In genomic region chr1:109866071-109866470, GRCh38 we compare ENCODE assay signal across 35 cellular contexts.
"Had no signal": no experiment of that assay in that cellular context is flagged by ENCODE, and none has a peak within 500 bp of the region (broad histone marks: within the 10 kb centered on the region; RNA-seq: fewer than 3 reads in every experiment).

No MANE protein-coding gene starts in this region.

- ATAC-seq: activated CD8-positive, alpha-beta T cell treated with anti-CD3 and anti-CD28 coated beads for 36 hours; activated naive CD8-positive, alpha-beta T cell treated with anti-CD3 and anti-CD28 coated beads, Interleukin-2, amount 50 U/mL, for 24 hours; activated T-cell treated with anti-CD3 and anti-CD28 coated beads, Interleukin-2, amount 50 U/mL, for 4 hours; T-cell had no signal

- FAIRE-seq: bronchial epithelial cell, TTC549 had no signal

- H3K27ac ChIP-seq: ascending aorta, cardiac muscle cell, VCaP had no signal

- H3K4me1 ChIP-seq: ascending aorta had no signal

- H3K9me3 ChIP-seq: ascending aorta had no signal

- H3K27ac Mint-ChIP-seq: activated B cell treated with CpG ODN at 0.5 μM for 24 hours; activated CD4-positive, alpha-beta memory T cell treated with anti-CD3 and anti-CD28 coated beads for 36 hours; activated CD4-positive, alpha-beta T cell treated with anti-CD3 and anti-CD28 coated beads, Interleukin-2, amount 10 ng/mL, durations not matched to agents 24 days and 14 days; activated CD8-positive, alpha-beta T cell treated with anti-CD3 and anti-CD28 coated beads for 36 hours; activated naive CD8-positive, alpha-beta T cell; activated naive CD8-positive, alpha-beta T cell treated with anti-CD3 and anti-CD28 coated beads, Interleukin-2, amount 10 ng/mL, durations not matched to agents 7 days and 5 days; activated naive CD8-positive, alpha-beta T cell treated with anti-CD3 and anti-CD28 coated beads, Interleukin-2, amount 50 U/mL, for 24 hours; activated T-cell treated with anti-CD3 and anti-CD28 coated beads, Interleukin-2, amount 50 U/mL, for 72 hours; activated T-helper 1 cell treated with anti-CD3 and anti-CD28 coated beads, Interleukin-12 subunit alpha, Interleukin-12 subunit beta, Interleukin-2, Interleukin-4 antibody, amounts not matched to agents 30 ng/mL and 10 ng/mL and 1 ng/mL, durations not matched to agents 14 hours and 24 hours and 36 hours; activated T-helper 2 cell treated with anti-CD3 and anti-CD28 coated beads, Interferon-gamma antibody, Interleukin-2, Interleukin-4, amounts not matched to agents 10 μg/mL and 5 μg/mL and 100 μg/mL, durations not matched to agents 14 hours and 24 hours and 36 hours; T-cell; T-helper 1 cell treated with Interleukin-12 subunit alpha and Interleukin-12 subunit beta and Interleukin-4 antibody, amounts not matched to agents 30 μg/mL and 1 μg/mL, for 36 hours; T-helper 2 cell treated with Interferon-gamma antibody and Interleukin-4, amounts not matched to agents 5 μg/mL and 100 μg/mL, for 36 hours had no signal

- H3K27me3 ChIP-seq: ascending aorta, cardiac muscle cell had no signal

- H3K36me3 ChIP-seq: ascending aorta, cardiac muscle cell had no signal

- H3K27me3 Mint-ChIP-seq: activated CD4-positive, alpha-beta T cell treated with anti-CD3 and anti-CD28 coated beads, Interleukin-2, amount 10 ng/mL, durations not matched to agents 24 days and 14 days; activated CD8-positive, alpha-beta T cell treated with anti-CD3 and anti-CD28 coated beads for 36 hours; activated naive CD8-positive, alpha-beta T cell; activated naive CD8-positive, alpha-beta T cell treated with anti-CD3 and anti-CD28 coated beads, Interleukin-2, amount 10 ng/mL, durations not matched to agents 7 days and 5 days; activated naive CD8-positive, alpha-beta T cell treated with anti-CD3 and anti-CD28 coated beads, Interleukin-2, amount 50 U/mL, for 24 hours; brain; central memory CD8-positive, alpha-beta T cell; T-cell had no signal

- DNase-seq: activated B cell treated with CpG ODN at 0.5 μM for 24 hours; activated CD4-positive, alpha-beta memory T cell treated with anti-CD3 and anti-CD28 coated beads for 36 hours; activated CD4-positive, alpha-beta T cell treated with anti-CD3 and anti-CD28 coated beads for 4 hours; activated CD4-positive, alpha-beta T cell treated with anti-CD3 and anti-CD28 coated beads, Interleukin-2, amount 10 ng/mL, durations not matched to agents 24 days and 14 days; activated CD4-positive, alpha-beta T cell treated with anti-CD3 and anti-CD28 coated beads, Interleukin-2, amount 50 U/mL, for 1 hour; activated CD4-positive, alpha-beta T cell treated with anti-CD3 and anti-CD28 coated beads, Interleukin-2, amount 50 U/mL, for 4 hours; activated CD4-positive, CD25-positive, alpha-beta regulatory T cell treated with anti-CD3 and anti-CD28 coated beads, Interleukin-2, amount 50 U/mL, for 72 hours; activated CD8-positive, alpha-beta memory T cell treated with anti-CD3 and anti-CD28 coated beads, Interleukin-2, amount 50 U/mL, for 4 hours; activated CD8-positive, alpha-beta T cell treated with anti-CD3 and anti-CD28 coated beads for 36 hours; activated effector memory CD4-positive, alpha-beta T cell treated with Interleukin-2 at 50 U/mL for 16 hours; activated gamma-delta T cell; activated naive CD4-positive, alpha-beta T cell treated with anti-CD3 and anti-CD28 coated beads, Interleukin-2, amount 50 U/mL, for 16 hours; activated naive CD4-positive, alpha-beta T cell treated with Interleukin-2 at 50 U/mL for 16 hours; activated naive CD8-positive, alpha-beta T cell treated with anti-CD3 and anti-CD28 coated beads, Interleukin-2, amount 10 ng/mL, durations not matched to agents 7 days and 5 days; activated naive CD8-positive, alpha-beta T cell treated with anti-CD3 and anti-CD28 coated beads, Interleukin-2, amount 50 U/mL, for 24 hours; activated T-cell treated with anti-CD3 and anti-CD28 coated beads for 4 hours; activated T-cell treated with anti-CD3 and anti-CD28 coated beads, Interleukin-2, amount 50 U/mL, for 1 hour; activated T-cell treated with anti-CD3 and anti-CD28 coated beads, Interleukin-2, amount 50 U/mL, for 4 hours; activated T-cell treated with anti-CD3 and anti-CD28 coated beads, Interleukin-2, amount 50 U/mL, for 72 hours; caudate nucleus; T-cell; T-helper 2 cell; T-helper 9 cell had no signal

- H3K4me3 Mint-ChIP-seq: activated B cell treated with CpG ODN at 0.5 μM for 24 hours; activated CD4-positive, alpha-beta memory T cell treated with anti-CD3 and anti-CD28 coated beads for 36 hours; activated CD4-positive, alpha-beta T cell treated with anti-CD3 and anti-CD28 coated beads, Interleukin-2, amount 10 ng/mL, durations not matched to agents 24 days and 14 days; activated CD8-positive, alpha-beta T cell treated with anti-CD3 and anti-CD28 coated beads for 36 hours; activated naive CD8-positive, alpha-beta T cell; activated naive CD8-positive, alpha-beta T cell treated with anti-CD3 and anti-CD28 coated beads, Interleukin-2, amount 10 ng/mL, durations not matched to agents 7 days and 5 days; activated naive CD8-positive, alpha-beta T cell treated with anti-CD3 and anti-CD28 coated beads, Interleukin-2, amount 50 U/mL, for 24 hours; activated T-cell treated with anti-CD3 and anti-CD28 coated beads, Interleukin-2, amount 50 U/mL, for 4 hours; activated T-cell treated with anti-CD3 and anti-CD28 coated beads, Interleukin-2, amount 50 U/mL, for 72 hours; activated T-helper 1 cell treated with anti-CD3 and anti-CD28 coated beads, Interleukin-12 subunit alpha, Interleukin-12 subunit beta, Interleukin-2, Interleukin-4 antibody, amounts not matched to agents 30 ng/mL and 10 ng/mL and 1 ng/mL, durations not matched to agents 14 hours and 24 hours and 36 hours; brain; central memory CD8-positive, alpha-beta T cell; T-cell; T-helper 1 cell treated with Interleukin-12 subunit alpha and Interleukin-12 subunit beta and Interleukin-4 antibody, amounts not matched to agents 30 μg/mL and 1 μg/mL, for 36 hours; T-helper 2 cell treated with Interferon-gamma antibody and Interleukin-4, amounts not matched to agents 5 μg/mL and 100 μg/mL, for 36 hours had no signal

- H3K36me3 Mint-ChIP-seq: activated CD4-positive, alpha-beta memory T cell treated with anti-CD3 and anti-CD28 coated beads for 36 hours; activated naive CD8-positive, alpha-beta T cell; brain; T-cell had no signal

- H3K4me3 ChIP-seq: ascending aorta, cardiac muscle cell had no signal

- H3K9me3 Mint-ChIP-seq: activated B cell treated with CpG ODN at 0.5 μM for 24 hours; activated T-cell treated with anti-CD3 and anti-CD28 coated beads, Interleukin-2, amount 50 U/mL, for 4 hours had no signal
